Comparison of ENCODE assay signal across 14 cellular contexts in the genomic region with DNA sequence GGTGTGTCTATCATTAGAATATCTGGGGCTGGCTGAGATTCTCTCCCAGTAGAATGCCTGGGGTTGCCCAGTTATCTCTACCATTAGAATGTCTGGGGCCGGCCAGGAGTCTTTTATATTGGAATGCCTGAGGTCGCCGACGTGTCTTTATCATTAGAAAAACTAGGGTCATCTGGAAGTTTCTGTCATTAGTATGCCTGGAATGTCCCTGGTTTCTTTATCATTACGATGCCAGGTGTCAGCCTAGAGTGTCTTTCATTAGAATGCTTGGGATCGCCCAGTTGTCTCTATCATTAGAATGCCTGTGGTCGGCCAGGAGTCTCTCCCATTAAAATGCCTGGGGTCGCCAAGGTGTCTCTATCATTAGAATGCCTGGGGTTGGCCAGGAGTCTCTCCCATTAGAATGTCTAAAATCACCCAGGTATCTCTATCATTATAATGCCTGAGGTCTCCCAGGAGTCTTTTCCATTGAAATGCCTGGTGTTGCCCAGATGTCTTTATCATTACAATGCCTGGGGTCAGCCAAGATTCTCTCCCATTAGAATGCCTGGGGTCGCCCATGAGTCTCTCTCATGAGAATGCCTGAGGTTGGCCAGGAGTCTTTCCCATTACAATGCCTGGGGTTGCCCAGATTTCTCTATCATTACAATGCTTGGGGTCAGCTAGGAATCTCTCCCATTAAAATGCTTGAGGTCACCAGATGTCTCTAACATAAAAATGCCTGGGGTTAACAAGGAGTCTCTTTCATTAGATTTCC. TPM values are rescaled to one million over a fixed set of nuclear protein-coding genes. Genes with fewer than 3 reads are reported as not detected.
DNase-seq lines count a peak whose midpoint lies in the region; ATAC-seq lines count a peak whose summit lies in the region.
"Had no signal": no experiment of that assay in that cellular context is flagged by ENCODE, and none has a peak within 500 bp of the region (broad histone marks: within the 10 kb centered on the region; RNA-seq: fewer than 3 reads in every experiment).

No MANE protein-coding gene starts in this region.

- ATAC-seq in Right ventricle myocardium superior (ENCODE audit: poor library complexity) (no peak), sciatic nerve (no peak), HG03280 (IDR thresholded peaks at IDR 0.05; ENCODE audit: unreplicated experiment) (no peak)
- ATAC-seq: GM12878 had no signal

- intact Hi-C loops in cardiac septum (cut with DNase I) (no loop called here), Right ventricle myocardium superior (cut with DNase I) (no loop called here), sciatic nerve (cut with DNase I) (no loop called here)

- DNase-seq in cardiac septum (ENCODE audit: low spot score) (peak; percentile 38), Right ventricle myocardium superior (no peak), mesenteric fat pad (ENCODE audit: low spot score) (peak; percentile 37), sciatic nerve (ENCODE audit: low spot score) (peak; percentile 10), NCI-H2081 (lab: John Stamatoyannopoulos, UW) (no peak), medulla oblongata (ENCODE audit: extremely low spot score) (no peak)
- DNase-seq in stimulated activated CD4-positive, alpha-beta T cell treated with anti-CD3 and anti-CD28 coated beads, Interleukin-4, amount 100 ng/mL, for 24 hours, result no peak
- DNase-seq: AML-193; CD4-positive, CD25-positive, alpha-beta regulatory T cell; DMS79; GM23248; H7 had no signal

RNA-seq across cellular contexts. Expression of gene RNF187, which starts 53.2 kb away (rescaled TPM):
- total RNA-seq in cardiac septum, result 83.2 TPM
- 81.7 TPM for total RNA-seq in Right ventricle myocardium superior
- total RNA-seq in mesenteric fat pad, result 82.4 TPM
- 96.3 TPM for total RNA-seq in sciatic nerve

Comparison
In these comparisons a context has a peak if more than half of its experiments do, and no peak if none do; other contexts are left out.
1. DNase-seq: peak in cardiac septum (single experiment), mesenteric fat pad (single experiment) and sciatic nerve (single experiment); none in Right ventricle myocardium superior (single experiment), NCI-H2081 (0 of 2), stimulated activated CD4-positive, alpha-beta T cell treated with anti-CD3 and anti-CD28 coated beads, Interleukin-4, amount 100 ng/mL, for 24 hours (single experiment) and medulla oblongata (single experiment).